Comparison of ENCODE assay signal across 20 cellular contexts in genomic region chrX:63424063-63424462, GRCh38.
A peak's percentile ranks its signal among the peaks of the same experiment; 100 is the strongest.
DNase-seq lines count a peak whose midpoint lies in the region; ATAC-seq and TF ChIP-seq lines count a peak whose summit lies in the region.
"Had no signal": no experiment of that assay in that cellular context is flagged by ENCODE, and none has a peak within 500 bp of the region (broad histone marks: within the 10 kb centered on the region; RNA-seq: fewer than 3 reads in every experiment).

No MANE protein-coding gene starts in this region.

- peaks cover 51% of the 10 kb centered on the region for H3K4me1 ChIP-seq in PC-3 (ENCODE audit: insufficient read depth, low read length)
- H3K4me1 ChIP-seq: HAP-1 had no signal

- H3K36me3 ChIP-seq in PC-3 (ENCODE audit: low read depth, low read length), result no peaks in the 10 kb centered on the region
- H3K36me3 ChIP-seq: MG63 had no signal

- CTCF ChIA-PET in PC-3 (lab: Charles Lee), result interaction anchor here (0.6 kb wide), 1 partner anchor 149 kb away, joined by 3 read pairs; no protein-coding TSS in a partner anchor
- CTCF ChIA-PET in activated naive CD4-positive, alpha-beta T cell treated with anti-CD3 and anti-CD28 coated beads for 36 hours (lab: Charles Lee), result no interaction called here

- H3K4me1 Mint-ChIP-seq in activated naive CD4-positive, alpha-beta T cell treated with anti-CD3 and anti-CD28 coated beads for 36 hours (ENCODE audit: low read depth), result no peaks in the 10 kb centered on the region
- H3K4me1 Mint-ChIP-seq: CD14-positive monocyte had no signal

- H3K27ac Mint-ChIP-seq in activated naive CD4-positive, alpha-beta T cell treated with anti-CD3 and anti-CD28 coated beads for 36 hours, result no peak overlapping the region

- no peak for TF ChIP-seq POLR2A in erythroblast (IDR thresholded peaks at IDR 0.05; ENCODE audit: low read length)

- H2AFZ ChIP-seq in PC-3 (ENCODE audit: low read length), result no peak overlapping the region

- ATAC-seq in PC-3, result peak; percentile 88

- peak overlapping the region; percentile 33 for H3K9ac ChIP-seq in PC-3 (ENCODE audit: low read length)

- H3K9me2 ChIP-seq in PC-3 (replicated peaks; ENCODE audit: low read length), result no peaks in the 10 kb centered on the region

- POLR2A ChIA-PET in PC-3 (lab: Charles Lee; ENCODE audit: unreplicated experiment), result no interaction called here

- TF ChIP-seq CTCF in PC-3 (conservative IDR thresholded peaks at IDR 0.05; ENCODE audit: low read depth, low read length), result no peak
- TF ChIP-seq CTCF in GM10266 (IDR thresholded peaks at IDR 0.05; ENCODE audit: control insufficient read depth, insufficient read depth, low read depth, missing control alignments), result no peak

- intact Hi-C loops in PC-3 (cut with micrococcal nuclease), result loop anchor here (5.0 kb wide), 2 partner anchors 72 to 83 kb away; partner anchors contain the start of gene SPIN4
- intact Hi-C loops in activated naive CD4-positive, alpha-beta T cell treated with anti-CD3 and anti-CD28 coated beads for 36 hours (cut with micrococcal nuclease), result no loop called here

- peaks cover 14% of the 10 kb centered on the region for H3K9me3 Mint-ChIP-seq in activated naive CD4-positive, alpha-beta T cell treated with anti-CD3 and anti-CD28 coated beads for 36 hours

- in situ Hi-C loops in KBM-7 (cut with MboI; ENCODE audit: low pct_unique_long_range_greater_than_20kb, low sequenced_read_pairs), result no loop called here

- no peaks in the 10 kb centered on the region for H4K20me1 ChIP-seq in PC-3 (ENCODE audit: low read length)

- H3K4me2 ChIP-seq in PC-3 (ENCODE audit: low read length), result peak overlapping the region; percentile 54

- no peaks in the 10 kb centered on the region for H3F3A ChIP-seq in PC-3 (ENCODE audit: low read length, unreplicated experiment)

- DNase-seq in DMS53 treated with DMSO at 0.1 percent for 48 hours (lab: John Stamatoyannopoulos, UW; ENCODE audit: unreplicated experiment) (peak; percentile 4), PC-3 (peak; percentile 92), epithelial cell of prostate (ENCODE audit: low read depth, low spot score) (peak; percentile 63), kidney glomerular epithelial cell (lab: John Stamatoyannopoulos, UW) (peak; percentile 16), GM10266 (ENCODE audit: extremely low spot score) (no peak), erythroblast (lab: John Stamatoyannopoulos, UW) (no peak), KBM-7 (no peak)
- DNase-seq in activated naive CD4-positive, alpha-beta T cell treated with anti-CD3 and anti-CD28 coated beads for 36 hours, result no peak
- DNase-seq: ACHN, AML-193, DMS153, MG63, NCI-H1092, NCI-H2081 treated with DMSO at 0.1 percent for 48 hours, NCI-H2227 treated with DMSO at 0.1 percent for 48 hours, NCI-H524 had no signal

- peaks cover 15% of the 10 kb centered on the region for H3K36me3 Mint-ChIP-seq in activated naive CD4-positive, alpha-beta T cell treated with anti-CD3 and anti-CD28 coated beads for 36 hours (ENCODE audit: low read depth)
- H3K36me3 Mint-ChIP-seq: CD14-positive monocyte had no signal

- H3K79me2 ChIP-seq in PC-3 (ENCODE audit: low read length), result no peaks in the 10 kb centered on the region

- H3K27me3 ChIP-seq in PC-3 (ENCODE audit: low read length), result no peaks in the 10 kb centered on the region
- H3K27me3 ChIP-seq: MG63 had no signal

- no peaks in the 10 kb centered on the region for H3K9me3 ChIP-seq in PC-3 (ENCODE audit: low read length)
- H3K9me3 ChIP-seq: HAP-1, MG63 had no signal

- H3K4me3 Mint-ChIP-seq in activated naive CD4-positive, alpha-beta T cell treated with anti-CD3 and anti-CD28 coated beads for 36 hours, result no peak overlapping the region
- H3K4me3 Mint-ChIP-seq: CD14-positive monocyte had no signal

- no TSS peak for BruUV-seq in PC-3 (replicated peaks; lab: Mats Ljungman, UMichigan)

- H3K4me3 ChIP-seq in PC-3 (ENCODE audit: low read length), result peak overlapping the region; percentile 15; the same call in 1 of the 2 replicates
- H3K4me3 ChIP-seq: HAP-1, K562, MG63 had no signal

- no peaks in the 10 kb centered on the region for H3K27me3 Mint-ChIP-seq in activated naive CD4-positive, alpha-beta T cell treated with anti-CD3 and anti-CD28 coated beads for 36 hours (ENCODE audit: low read depth)

- H3K27ac ChIP-seq in PC-3 (ENCODE audit: low read length) (peak overlapping the region; percentile 90), epithelial cell of prostate (peak overlapping the region; percentile 61)
- H3K27ac ChIP-seq: HL-60 had no signal

Comparison
In these comparisons a context has a peak if more than half of its experiments do, and no peak if none do; other contexts are left out.
1. DNase-seq: peak in DMS53 treated with DMSO at 0.1 percent for 48 hours (single experiment), PC-3 (single experiment), epithelial cell of prostate (single experiment) and kidney glomerular epithelial cell (single experiment); none in GM10266 (single experiment), activated naive CD4-positive, alpha-beta T cell treated with anti-CD3 and anti-CD28 coated beads for 36 hours (single experiment), erythroblast (0 of 2) and KBM-7 (single experiment).